19 cellular contexts compared by ENCODE assay signal in the genomic region with DNA sequence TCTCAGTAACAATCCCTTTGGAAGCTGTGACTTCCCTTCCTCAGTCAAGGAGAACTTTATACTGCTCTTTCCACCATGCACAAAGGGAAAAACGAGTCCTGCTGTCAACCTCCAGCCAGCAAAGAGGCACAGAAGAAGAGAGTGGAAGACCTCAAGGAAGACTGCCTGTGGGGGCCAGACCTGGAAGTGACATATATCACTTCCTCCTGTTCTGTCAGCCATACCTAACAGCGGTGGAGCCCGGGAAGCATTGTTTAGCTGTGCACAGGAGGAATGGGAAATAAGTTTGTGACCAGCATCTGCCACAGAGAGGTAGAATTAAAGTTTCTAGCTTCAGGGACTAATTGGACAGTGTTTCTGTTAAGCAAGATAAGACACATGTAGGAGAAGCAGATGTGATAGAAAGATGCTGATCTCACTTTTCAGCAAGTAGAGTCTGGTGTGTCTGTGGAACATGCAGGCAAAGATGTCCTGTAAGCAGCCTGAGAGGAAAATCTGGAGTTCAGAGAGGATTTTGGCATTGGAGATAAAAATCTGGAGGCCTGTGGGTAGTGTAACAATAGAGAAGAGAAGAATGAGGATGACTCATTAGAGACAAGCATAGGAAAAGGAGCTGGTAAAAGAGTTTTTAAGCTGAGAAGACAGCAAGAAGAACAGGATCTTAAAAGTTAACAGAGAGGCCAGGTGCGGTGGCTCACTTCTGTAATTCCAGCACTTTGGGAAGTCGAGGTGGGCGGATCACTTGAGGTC.
DNase-seq lines count a peak whose midpoint lies in the region; ATAC-seq, FAIRE-seq and TF ChIP-seq lines count a peak whose summit lies in the region.
"Had no signal": no experiment of that assay in that cellular context is flagged by ENCODE, and none has a peak within 500 bp of the region (broad histone marks: within the 10 kb centered on the region; RNA-seq: fewer than 3 reads in every experiment).

No MANE protein-coding gene starts in this region.

- DNase-seq in HTR-8/SVneo (ENCODE audit: insufficient read length, low spot score), result no peak
- DNase-seq in brain microvascular endothelial cell, result peak; percentile 24
- DNase-seq in islet precursor cell, result peak; percentile 77
- DNase-seq in mucosa of gallbladder (ENCODE audit: low spot score), result no peak
- no peak for DNase-seq in activated T-cell treated with anti-CD3 and anti-CD28 coated beads, Interleukin-2, amount 50 U/mL, for 4 hours
- DNase-seq: activated B cell treated with CpG ODN at 0.5 μM for 24 hours; activated T-cell treated with anti-CD3 and anti-CD28 coated beads for 4 hours; adrenal gland; Karpas-422; left cardiac atrium; naive B cell; NCI-H2107; NK-92 treated with Interleukin-12 subunit alpha and Interleukin-12 subunit beta, amount 100 ng/mL, for 24 hours had no signal

- TF ChIP-seq CTCF in brain microvascular endothelial cell (IDR thresholded peaks at IDR 0.05; ENCODE audit: low read depth, low read length, missing control alignments), result no peak

- peaks cover 0 to 8% (median 0%) of the 10 kb centered on the region in 11 experiments; a peak in 3 of 22 replicates for H3K9me3 ChIP-seq in BLaER1 treated with 17β-estradiol and CSF1 and Interleukin-3, amounts not matched to agents 10 nM and 100 nM (replicated peaks in 1 of 11)
- H3K9me3 ChIP-seq: adrenal gland had no signal

- no peaks in the 10 kb centered on the region for H3K9me3 Mint-ChIP-seq in activated T-cell treated with anti-CD3 and anti-CD28 coated beads, Interleukin-2, amount 50 U/mL, for 4 hours
- H3K9me3 Mint-ChIP-seq: activated B cell treated with CpG ODN at 0.5 μM for 24 hours; naive B cell; stimulated activated naive CD8-positive, alpha-beta T cell treated with anti-CD3 and anti-CD28 coated beads, Interleukin-15, Interleukin-2, amounts not matched to agents 100 ng/mL and 50 ng/mL, for 24 hours had no signal

- H3K36me3 Mint-ChIP-seq in activated T-cell treated with anti-CD3 and anti-CD28 coated beads, Interleukin-2, amount 50 U/mL, for 4 hours (ENCODE audit: insufficient read depth), result no peaks in the 10 kb centered on the region
- H3K36me3 Mint-ChIP-seq: naive B cell had no signal

- H3K4me3 ChIP-seq in BLaER1 treated with 17β-estradiol and CSF1 and Interleukin-3, amounts not matched to agents 10 nM and 100 nM, result no peak overlapping the region
- H3K4me3 ChIP-seq in brain microvascular endothelial cell (ENCODE audit: low read depth, low read length), result no peak overlapping the region
- H3K4me3 ChIP-seq: adrenal gland had no signal

- peak overlapping the region; percentile 71 to 90 (median 81) for H3K4me2 ChIP-seq in BLaER1 treated with 17β-estradiol and CSF1 and Interleukin-3, amounts not matched to agents 10 nM and 100 nM

- no peaks in the 10 kb centered on the region for H4K20me1 ChIP-seq in BLaER1 treated with 17β-estradiol and CSF1 and Interleukin-3, amounts not matched to agents 10 nM and 100 nM

- H3K4me1 ChIP-seq in BLaER1 treated with 17β-estradiol and CSF1 and Interleukin-3, amounts not matched to agents 10 nM and 100 nM, result peaks cover 54 to 85% (median 82%) of the 10 kb centered on the region in 10 experiments

- H3K4me1 Mint-ChIP-seq in activated T-cell treated with anti-CD3 and anti-CD28 coated beads, Interleukin-2, amount 50 U/mL, for 4 hours (ENCODE audit: low read depth), result peaks cover 2% of the 10 kb centered on the region

- H3K27ac ChIP-seq in BLaER1 treated with 17β-estradiol and CSF1 and Interleukin-3, amounts not matched to agents 10 nM and 100 nM, result peak overlapping the region in 5 of 11 experiments; percentile 63 to 84 (median 83); a peak in 7 of 22 replicates
- H3K27ac ChIP-seq in brain microvascular endothelial cell, result no peak overlapping the region
- H3K27ac ChIP-seq: adrenal gland, C4-2B had no signal

- ATAC-seq in GM19324 (IDR thresholded peaks at IDR 0.05; ENCODE audit: low FRiP score, unreplicated experiment), result no peak
- no peak for ATAC-seq in HG02623 (IDR thresholded peaks at IDR 0.05; ENCODE audit: unreplicated experiment)
- ATAC-seq in activated T-cell treated with anti-CD3 and anti-CD28 coated beads, Interleukin-2, amount 50 U/mL, for 4 hours, result no peak
- ATAC-seq: left cardiac atrium, sciatic nerve had no signal

- FAIRE-seq in HTR-8/SVneo (lab: Jason Lieb, UNC), result peak; percentile 91

- in situ Hi-C loops in brain microvascular endothelial cell (cut with HindIII; ENCODE audit: low pct_ligation_motif_present, low sequenced_read_pairs), result no loop called here

- H3K36me3 ChIP-seq in BLaER1 treated with 17β-estradiol and CSF1 and Interleukin-3, amounts not matched to agents 10 nM and 100 nM, result no peaks in the 10 kb centered on the region
- no peaks in the 10 kb centered on the region for H3K36me3 ChIP-seq in brain microvascular endothelial cell (replicated peaks)
- H3K36me3 ChIP-seq: adrenal gland had no signal

- no peak overlapping the region for H3K4me3 Mint-ChIP-seq in activated T-cell treated with anti-CD3 and anti-CD28 coated beads, Interleukin-2, amount 50 U/mL, for 4 hours
- H3K4me3 Mint-ChIP-seq: activated B cell treated with CpG ODN at 0.5 μM for 24 hours; naive B cell; stimulated activated naive CD8-positive, alpha-beta T cell treated with anti-CD3 and anti-CD28 coated beads, Interleukin-15, Interleukin-2, amounts not matched to agents 100 ng/mL and 50 ng/mL, for 24 hours had no signal

- H3K27me3 Mint-ChIP-seq in activated T-cell treated with anti-CD3 and anti-CD28 coated beads, Interleukin-2, amount 50 U/mL, for 4 hours (ENCODE audit: low read depth), result peaks cover 17% of the 10 kb centered on the region

- peaks cover 0 to 19% (median 0%) of the 10 kb centered on the region in 11 experiments; a peak in 2 of 22 replicates for H3K27me3 ChIP-seq in BLaER1 treated with 17β-estradiol and CSF1 and Interleukin-3, amounts not matched to agents 10 nM and 100 nM
- no peaks in the 10 kb centered on the region for H3K27me3 ChIP-seq in brain microvascular endothelial cell (replicated peaks)
- H3K27me3 ChIP-seq: adrenal gland had no signal

- peak overlapping the region in 3 of 11 experiments; percentile 8 to 71 (median 70); a peak in 1 of 22 replicates for H3K9ac ChIP-seq in BLaER1 treated with 17β-estradiol and CSF1 and Interleukin-3, amounts not matched to agents 10 nM and 100 nM

Comparison
In these comparisons a context has a peak if more than half of its experiments do, and no peak if none do; other contexts are left out.
1. DNase-seq: peak in brain microvascular endothelial cell (single experiment) and islet precursor cell (single experiment); none in HTR-8/SVneo (single experiment), mucosa of gallbladder (single experiment) and activated T-cell treated with anti-CD3 and anti-CD28 coated beads, Interleukin-2, amount 50 U/mL, for 4 hours (single experiment).